Comparison of ENCODE assay signal across 8 cellular contexts in the genomic region with DNA sequence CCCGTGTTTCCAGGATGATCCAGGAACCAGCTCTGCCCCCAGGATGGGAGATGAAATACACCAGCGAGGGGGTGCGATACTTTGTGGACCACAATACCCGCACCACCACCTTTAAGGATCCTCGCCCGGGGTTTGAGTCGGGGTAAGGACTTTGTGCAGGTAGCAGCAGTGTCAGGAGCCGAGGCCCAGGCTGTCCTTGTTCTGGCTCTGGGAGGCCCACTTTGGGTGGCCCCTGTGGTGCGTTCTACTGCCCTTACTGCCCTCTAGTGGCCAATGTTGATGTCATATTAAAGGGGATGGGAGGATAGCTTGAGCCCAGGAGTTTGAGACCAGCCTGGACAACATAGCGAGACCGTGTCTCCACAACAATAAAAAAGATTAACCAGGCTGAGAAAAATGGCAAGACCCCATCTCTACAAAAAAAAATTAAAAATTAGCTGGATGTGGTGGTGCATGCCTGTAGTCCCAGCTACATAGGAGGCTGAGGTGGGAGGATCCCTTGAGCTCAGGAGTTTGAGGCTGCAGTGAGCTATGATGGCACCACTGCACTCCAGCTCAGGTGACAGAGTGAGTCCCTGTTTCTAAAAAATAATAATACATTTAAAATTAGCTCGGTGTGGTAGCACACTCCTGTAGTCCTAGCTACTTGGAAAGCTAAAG. TPM values are rescaled to one million over a fixed set of nuclear protein-coding genes. Genes with fewer than 3 reads are reported as not detected.
DNase-seq lines count a peak whose midpoint lies in the region; ATAC-seq and TF ChIP-seq lines count a peak whose summit lies in the region.

No MANE protein-coding gene starts in this region.

- H2BK15ac ChIP-seq in neuronal stem cell (ENCODE audit: low read length) = no peak overlapping the region

- H3K4me3 Mint-ChIP-seq in CD14-positive monocyte = no peak overlapping the region

- H3K27me3 ChIP-seq in neuronal stem cell (ENCODE audit: control insufficient read depth in 3 of 3, insufficient read depth in 3 of 3, low read depth in 1 of 3, low read length in 3 of 3) = no peaks in the 10 kb centered on the region
- no peaks in the 10 kb centered on the region for H3K27me3 ChIP-seq in vagina

- H3K4me3 ChIP-seq in fibroblast of villous mesenchyme (ENCODE audit: low read depth, low read length) (no peak overlapping the region), neuronal stem cell (ENCODE audit: low read length in 2 of 2) (no peak overlapping the region), vagina (no peak overlapping the region)

- no CpG with 5 or more reads among the region's 12 CpGs for WGBS in neuronal stem cell (ENCODE audit: extremely low coverage in 2 of 2, insufficient read length in 2 of 2, insufficient replicate concordance in 1 of 2), 2 donors

- no peak overlapping the region for H2BK120ac ChIP-seq in neuronal stem cell (ENCODE audit: low read depth, low read length)

- no peaks in the 10 kb centered on the region for H3K9me3 ChIP-seq in neuronal stem cell (replicated peaks in 1 of 2; ENCODE audit: control insufficient read depth in 2 of 2, insufficient read depth in 1 of 2, low read depth in 1 of 2, low read length in 2 of 2)
- no peaks in the 10 kb centered on the region for H3K9me3 ChIP-seq in vagina

- H3K36me3 ChIP-seq in neuronal stem cell (replicated peaks in 1 of 2; ENCODE audit: control insufficient read depth in 2 of 2, insufficient read depth in 2 of 2, low read length in 2 of 2) (peaks cover 6 to 50% of the 10 kb centered on the region in 2 donors), vagina (peaks cover 0 to 46% of the 10 kb centered on the region in 2 donors)

- no peaks in the 10 kb centered on the region for H3K4me1 Mint-ChIP-seq in CD14-positive monocyte

- peaks cover 0 to 2% (median 0%) of the 10 kb centered on the region in 7 donors for H3K9me3 Mint-ChIP-seq in CD14-positive monocyte

- H2BK12ac ChIP-seq in neuronal stem cell (ENCODE audit: low read length) = no peak overlapping the region

- DNase-seq in CD14-positive monocyte (ENCODE audit: low spot score) = no peak
- peak; percentile 24 for DNase-seq in NOMO-1 treated with DMSO at 0.1 percent for 48 hours (lab: John Stamatoyannopoulos, UW; ENCODE audit: unreplicated experiment)
- peak; percentile 35 for DNase-seq in activated T-cell treated with anti-CD3 and anti-CD28 coated beads, Interleukin-2, amount 50 U/mL, for 1 hour
- DNase-seq in fibroblast of villous mesenchyme (ENCODE audit: low read depth) = peak; percentile 69
- DNase-seq in neuronal stem cell (ENCODE audit: low spot score) = peak; percentile 65
- no peak for DNase-seq in vagina (ENCODE audit: extremely low spot score in 2 of 2)
- DNase-seq in GF-D8 (lab: John Stamatoyannopoulos, UW) = no peak

- H3K27ac ChIP-seq in neuronal stem cell (replicated peaks; ENCODE audit: low read length) (no peak overlapping the region), vagina (no peak overlapping the region)

- no peak overlapping the region for H2BK5ac ChIP-seq in neuronal stem cell (ENCODE audit: low read length)

- H3K27ac Mint-ChIP-seq in CD14-positive monocyte = peak overlapping the region in 2 of 7 donors; percentile 1 to 10

- no peak overlapping the region for H4K91ac ChIP-seq in neuronal stem cell (ENCODE audit: low read depth, low read length, poor library complexity)

- H3K4ac ChIP-seq in neuronal stem cell (ENCODE audit: low read length) = no peak overlapping the region

- no peak for TF ChIP-seq POLR2A in vagina (IDR thresholded peaks at IDR 0.05)

- no peaks in the 10 kb centered on the region for H3K79me1 ChIP-seq in neuronal stem cell (ENCODE audit: low read depth, low read length)

- no peak overlapping the region for H4K8ac ChIP-seq in neuronal stem cell (ENCODE audit: low read depth, low read length)

- H3K27me3 Mint-ChIP-seq in CD14-positive monocyte (ENCODE audit: low read depth in 3 of 3) = peaks cover 0 to 2% (median 2%) of the 10 kb centered on the region in 3 donors

- TF ChIP-seq CTCF in CD14-positive monocyte (IDR thresholded peaks at IDR 0.05) (peak; percentile 79), fibroblast of villous mesenchyme (IDR thresholded peaks at IDR 0.05; ENCODE audit: insufficient read depth, low read depth, low read length) (peak; percentile 69), vagina (IDR thresholded peaks at IDR 0.05) (peak; percentile 65 to 81 (median 69))

- H2AFZ ChIP-seq in neuronal stem cell (ENCODE audit: low read length) = no peak overlapping the region

- H3K4me2 ChIP-seq in neuronal stem cell (ENCODE audit: insufficient read depth, low read length, poor library complexity, severe bottlenecking) = no peak overlapping the region

- intact Hi-C loops in CD14-positive monocyte (cut with micrococcal nuclease) = no loop called here
- intact Hi-C loops in vagina (cut with DNase I) = loop anchor here (2.0 kb wide), 1 partner anchor 131 kb away; no protein-coding TSS in a partner anchor

- H3K36me3 Mint-ChIP-seq in CD14-positive monocyte = peaks cover 81 to 98% of the 10 kb centered on the region in 2 donors

- no peak overlapping the region for H3K18ac ChIP-seq in neuronal stem cell (ENCODE audit: low read length)

- H2AK5ac ChIP-seq in neuronal stem cell (ENCODE audit: low read depth, low read length) = no peak overlapping the region

- H3K4me1 ChIP-seq in neuronal stem cell (ENCODE audit: control insufficient read depth in 2 of 2, insufficient read depth in 1 of 2, low read depth in 1 of 2, low read length in 2 of 2) = peaks cover 0 to 3% of the 10 kb centered on the region in 2 donors
- H3K4me1 ChIP-seq in vagina = peaks cover 31% of the 10 kb centered on the region

- peak; percentile 68 for ATAC-seq in GM21526 (IDR thresholded peaks at IDR 0.05; ENCODE audit: low FRiP score, unreplicated experiment)

- H3K9ac ChIP-seq in neuronal stem cell (ENCODE audit: low read depth, low read length, poor library complexity) = no peak overlapping the region

- no peak overlapping the region for H3K23ac ChIP-seq in neuronal stem cell (ENCODE audit: low read depth, low read length, poor library complexity)

- H3K14ac ChIP-seq in neuronal stem cell (ENCODE audit: low read length) = no peak overlapping the region

RNA-seq across cellular contexts. Expression of gene CLEC18A, which starts 20.9 kb away (rescaled TPM):
- polyA plus RNA-seq in CD14-positive monocyte = not detected
- 0.32 and 0.86 TPM in 2 replicates for total RNA-seq in fibroblast of villous mesenchyme
- 8.0 TPM for polyA plus RNA-seq in neuronal stem cell (2013, experiment 1 of 2)
- polyA plus RNA-seq in neuronal stem cell (2013, experiment 2 of 2) = 7.0 TPM
- total RNA-seq in vagina = 1.2 TPM

Comparison
In these comparisons a context has a peak if more than half of its experiments do, and no peak if none do; other contexts are left out.
1. DNase-seq: peak in NOMO-1 treated with DMSO at 0.1 percent for 48 hours (single experiment), activated T-cell treated with anti-CD3 and anti-CD28 coated beads, Interleukin-2, amount 50 U/mL, for 1 hour (single experiment), fibroblast of villous mesenchyme (single experiment) and neuronal stem cell (single experiment); none in CD14-positive monocyte (single experiment), vagina (0 of 2) and GF-D8 (single experiment).
2. Peak in every context shown above with its lines, with median percentiles within 50 percentile points of each other: CTCF ChIP-seq.